ENCODE assay signal across 8 cellular contexts in genomic region chr16:69150146-69150865, GRCh38. TPM values are rescaled to one million over a fixed set of nuclear protein-coding genes. Genes with fewer than 3 reads are reported as not detected.
DNase-seq lines count a peak whose midpoint lies in the region; ATAC-seq and TF ChIP-seq lines count a peak whose summit lies in the region.

No MANE protein-coding gene starts in this region.

- TF ChIP-seq CTCF in GM13977 (IDR thresholded peaks at IDR 0.05; ENCODE audit: extremely low read depth, insufficient read depth, missing control alignments) (peak; percentile 79), epithelial cell of esophagus (IDR thresholded peaks at IDR 0.05; ENCODE audit: insufficient read depth, low read depth, low read length, missing control alignments) (peak; percentile 73), upper lobe of right lung (IDR thresholded peaks at IDR 0.05) (peak; percentile 80)

- H3K4me3 Mint-ChIP-seq in activated CD4-positive, alpha-beta T cell treated with anti-CD3 and anti-CD28 coated beads, Interleukin-2, amount 10 ng/mL, durations not matched to agents 24 days and 14 days: no peak overlapping the region

- intact Hi-C loops in activated CD4-positive, alpha-beta T cell treated with anti-CD3 and anti-CD28 coated beads, Interleukin-2, amount 10 ng/mL, durations not matched to agents 24 days and 14 days (cut with micrococcal nuclease): loop anchor here (1.0 kb wide), 1 partner anchor 137 kb away; no protein-coding TSS in a partner anchor
- intact Hi-C loops in upper lobe of right lung (cut with DNase I): no loop called here

- peaks cover 60% of the 10 kb centered on the region for H3K36me3 ChIP-seq in upper lobe of right lung

- peak; percentile 93 for ATAC-seq in upper lobe of right lung
- ATAC-seq in GM18498 (IDR thresholded peaks at IDR 0.05; ENCODE audit: unreplicated experiment): no peak

- H3K27ac Mint-ChIP-seq in activated CD4-positive, alpha-beta T cell treated with anti-CD3 and anti-CD28 coated beads, Interleukin-2, amount 10 ng/mL, durations not matched to agents 24 days and 14 days: no peak overlapping the region

- no peak overlapping the region for H3K27ac ChIP-seq in upper lobe of right lung

- no peaks in the 10 kb centered on the region for H3K9me3 ChIP-seq in upper lobe of right lung

- H3K9me3 Mint-ChIP-seq in activated CD4-positive, alpha-beta T cell treated with anti-CD3 and anti-CD28 coated beads, Interleukin-2, amount 10 ng/mL, durations not matched to agents 24 days and 14 days: no peaks in the 10 kb centered on the region

- peaks cover 2% of the 10 kb centered on the region for H3K4me1 Mint-ChIP-seq in activated CD4-positive, alpha-beta T cell treated with anti-CD3 and anti-CD28 coated beads, Interleukin-2, amount 10 ng/mL, durations not matched to agents 24 days and 14 days

- in situ Hi-C loops in GM13977 (cut with MboI; ENCODE audit: low pct_unique_long_range_greater_than_20kb, low sequenced_read_pairs, unreplicated experiment): loop anchor here (10.0 kb wide), 1 partner anchor 134 kb away; no protein-coding TSS in a partner anchor

- H3K4me1 ChIP-seq in upper lobe of right lung: no peaks in the 10 kb centered on the region

- DNase-seq in Ammon's horn (ENCODE audit: low spot score) (peak; percentile 87), GM13977 (ENCODE audit: low spot score) (peak; percentile 70), NCI-H2227 treated with DMSO at 0.1 percent for 48 hours (lab: John Stamatoyannopoulos, UW) (peak; percentile 71), epithelial cell of esophagus (ENCODE audit: low read depth) (peak; percentile 77), myocyte (ENCODE audit: low read depth) (peak; percentile 77), upper lobe of right lung (no peak)
- DNase-seq in activated CD4-positive, alpha-beta T cell treated with anti-CD3 and anti-CD28 coated beads, Interleukin-2, amount 10 ng/mL, durations not matched to agents 24 days and 14 days: peak; percentile 88

- no peak overlapping the region for H3K4me3 ChIP-seq in epithelial cell of esophagus (ENCODE audit: low read length)
- no peak overlapping the region for H3K4me3 ChIP-seq in upper lobe of right lung

- no peaks in the 10 kb centered on the region for H3K27me3 ChIP-seq in upper lobe of right lung

- no peaks in the 10 kb centered on the region for H3K27me3 Mint-ChIP-seq in activated CD4-positive, alpha-beta T cell treated with anti-CD3 and anti-CD28 coated beads, Interleukin-2, amount 10 ng/mL, durations not matched to agents 24 days and 14 days

- peaks cover 55% of the 10 kb centered on the region for H3K36me3 Mint-ChIP-seq in activated CD4-positive, alpha-beta T cell treated with anti-CD3 and anti-CD28 coated beads, Interleukin-2, amount 10 ng/mL, durations not matched to agents 24 days and 14 days (ENCODE audit: low read depth)

RNA-seq across cellular contexts. Expression of gene UTP4, which starts 17.9 kb away (rescaled TPM):
- total RNA-seq in activated CD4-positive, alpha-beta T cell treated with anti-CD3 and anti-CD28 coated beads, Interleukin-2, amount 10 ng/mL, durations not matched to agents 24 days and 14 days: 126 and 131 TPM in 2 replicates
- total RNA-seq in myocyte: 16.1 and 18.1 TPM in 2 replicates
- 41.1 TPM for polyA plus RNA-seq in myocyte (2012)
- 36.5 TPM for total RNA-seq in upper lobe of right lung

RNA-seq across cellular contexts. Expression of gene CHTF8, which starts 17.9 kb away (rescaled TPM):
- total RNA-seq in activated CD4-positive, alpha-beta T cell treated with anti-CD3 and anti-CD28 coated beads, Interleukin-2, amount 10 ng/mL, durations not matched to agents 24 days and 14 days: 124 and 138 TPM in 2 replicates
- 35.5 and 36.6 TPM in 2 replicates for total RNA-seq in myocyte
- polyA plus RNA-seq in myocyte (2012): 72.9 TPM
- total RNA-seq in upper lobe of right lung: 97.3 TPM

RNA-seq across cellular contexts. Expression of gene SNTB2, which starts 36.7 kb away (rescaled TPM):
- total RNA-seq in activated CD4-positive, alpha-beta T cell treated with anti-CD3 and anti-CD28 coated beads, Interleukin-2, amount 10 ng/mL, durations not matched to agents 24 days and 14 days: 21.4 and 23.3 TPM in 2 replicates
- total RNA-seq in myocyte: 21.3 and 28.9 TPM in 2 replicates
- polyA plus RNA-seq in myocyte (2012): 4.1 TPM
- 44.6 TPM for total RNA-seq in upper lobe of right lung

RNA-seq across cellular contexts. Expression of gene HAS3, which starts 44.9 kb away (rescaled TPM):
- total RNA-seq in activated CD4-positive, alpha-beta T cell treated with anti-CD3 and anti-CD28 coated beads, Interleukin-2, amount 10 ng/mL, durations not matched to agents 24 days and 14 days: 0.56 and 0.64 TPM in 2 replicates
- total RNA-seq in myocyte (0.08 TPM in 1 of 2 replicates, not detected in the other), upper lobe of right lung (8.2 TPM)
- 1.3 TPM for polyA plus RNA-seq in myocyte (2012)
